Comparison of ENCODE assay signal across 8 cellular contexts in genomic region chr5:179820483-179821297, GRCh38. TPM values are rescaled to one million over a fixed set of nuclear protein-coding genes. Genes with fewer than 3 reads are reported as not detected.
A peak's percentile ranks its signal among the peaks of the same experiment; 100 is the strongest.
DNase-seq lines count a peak whose midpoint lies in the region; ATAC-seq and TF ChIP-seq lines count a peak whose summit lies in the region.

SQSTM1 (plus strand) TSS chr5:179820905; CDS start chr5:179820937, 32 bp downstream.

- H3K18ac ChIP-seq in IMR-90 (ENCODE audit: low read depth, low read length) = peak within 1 kb of the TSS; percentile 86

- CTCF ChIA-PET in IMR-90 (lab: Yijun Ruan, JAX) = no interaction called here

- H3K4me3 ChIP-seq in DOHH2 (ENCODE audit: low read length) (peak within 1 kb of the TSS; percentile 75), IMR-90 (ENCODE audit: insufficient read depth, low read depth, low read length) (peak within 1 kb of the TSS; percentile 87), neutrophil (ENCODE audit: low read depth in 1 of 2, low read length in 1 of 2) (peak within 1 kb of the TSS; percentile 93 to 97)

- peak within 1 kb of the TSS; percentile 98 for H2BK120ac ChIP-seq in IMR-90 (ENCODE audit: low read depth, low read length)

- no peaks in the 10 kb centered on the region for H3K9me2 ChIP-seq in DOHH2 (replicated peaks; ENCODE audit: control insufficient read depth, low read length)

- peak within 1 kb of the TSS; percentile 98 for H2AK5ac ChIP-seq in IMR-90 (ENCODE audit: low read depth, low read length)

- in situ Hi-C loops in IMR-90 (cut with MboI; ENCODE audit: low sequenced_read_pairs) = no loop called here

- H2BK15ac ChIP-seq in IMR-90 (ENCODE audit: low read depth, low read length) = peak within 1 kb of the TSS; percentile 27; the same call in 2 of the 3 replicates

- H3K36me3 ChIP-seq in DOHH2 (ENCODE audit: control insufficient read depth, low read length) (peaks cover 35% of the 10 kb centered on the region), IMR-90 (ENCODE audit: control insufficient read depth, insufficient read depth, low read length) (peaks cover 35% of the 10 kb centered on the region), neutrophil (peaks cover 34% of the 10 kb centered on the region)

- peaks cover 17 to 60% of the 10 kb centered on the region in 2 experiments for H3K79me1 ChIP-seq in IMR-90 (ENCODE audit: low read depth in 1 of 2, low read length in 2 of 2)

- H2BK20ac ChIP-seq in IMR-90 (ENCODE audit: low read depth, low read length) = peak within 1 kb of the TSS; percentile 94

- peak within 1 kb of the TSS; percentile 93 for H4K91ac ChIP-seq in IMR-90 (ENCODE audit: insufficient read depth, low read depth, low read length)

- peak; percentile 43 for ATAC-seq in GM21515 (IDR thresholded peaks at IDR 0.05; ENCODE audit: unreplicated experiment)
- ATAC-seq in IMR-90 (ENCODE audit: low read depth) = peak; percentile 72

- H3K4me2 ChIP-seq in DOHH2 (ENCODE audit: low read length) = peak within 1 kb of the TSS; percentile 98
- peak within 1 kb of the TSS; percentile 89 for H3K4me2 ChIP-seq in IMR-90 (ENCODE audit: low read depth, low read length)

- peak within 1 kb of the TSS; percentile 89 for H2AFZ ChIP-seq in IMR-90 (replicated peaks; ENCODE audit: low read length, poor library complexity)

- peaks cover 27% of the 10 kb centered on the region for H3K79me2 ChIP-seq in DOHH2 (ENCODE audit: control insufficient read depth, low read length)

- H3K4me1 ChIP-seq in DOHH2 (ENCODE audit: control insufficient read depth, low read length) = peaks cover 37% of the 10 kb centered on the region
- peaks cover 39% of the 10 kb centered on the region for H3K4me1 ChIP-seq in IMR-90 (ENCODE audit: control insufficient read depth, insufficient read depth, low read length)
- peaks cover 50 to 58% of the 10 kb centered on the region in 2 experiments for H3K4me1 ChIP-seq in neutrophil (ENCODE audit: control insufficient read depth in 1 of 2, insufficient read depth in 1 of 2, low read depth in 1 of 2, low read length in 1 of 2)

- TF ChIP-seq CTCF in DOHH2 (IDR thresholded peaks at IDR 0.05; ENCODE audit: low read depth, low read length, poor library complexity, severe bottlenecking) (no peak), IMR-90 (conservative IDR thresholded peaks at IDR 0.05; ENCODE audit: low read depth, low read length) (no peak), neutrophil (IDR thresholded peaks at IDR 0.05) (peak; percentile 34)

- BruUV-seq in IMR-90 (replicated peaks; lab: Mats Ljungman, UMichigan) = no TSS peak

- H3K9ac ChIP-seq in IMR-90 (ENCODE audit: low read depth, low read length) = peak within 1 kb of the TSS; percentile 79

- intact Hi-C loops in IMR-90 (cut with micrococcal nuclease) = loop anchor here (5.0 kb wide), 1 partner anchor 198 kb away; the partner anchor contains the start of gene HNRNPH1

- H4K20me1 ChIP-seq in DOHH2 (ENCODE audit: control insufficient read depth, insufficient read depth, low read depth, low read length) (peaks cover 12% of the 10 kb centered on the region; the same call in 1 of the 2 replicates), IMR-90 (ENCODE audit: insufficient read depth, low read length) (peaks cover 50% of the 10 kb centered on the region)

- peak within 1 kb of the TSS; percentile 84 for H4K5ac ChIP-seq in IMR-90 (ENCODE audit: low read depth, low read length)

- H3K14ac ChIP-seq in IMR-90 (replicated peaks; ENCODE audit: low read depth, low read length) = peak within 1 kb of the TSS; percentile 94

- no peak for TF ChIP-seq RAD21 in IMR-90 (IDR thresholded peaks at IDR 0.05; ENCODE audit: low read length)

- peaks cover 35% of the 10 kb centered on the region for H3K9me1 ChIP-seq in IMR-90 (ENCODE audit: insufficient read depth, low read length)

- DNase-seq in IMR-90 (peak; percentile 74), SK-N-DZ (ENCODE audit: low spot score) (peak; percentile 78), germinal center (ENCODE audit: low spot score) (peak; percentile 92), superior temporal gyrus (ENCODE audit: extremely low spot score) (peak; percentile 91)
- peak; percentile 80 for DNase-seq in activated naive CD4-positive, alpha-beta T cell treated with anti-CD3 and anti-CD28 coated beads, Interleukin-2, amount 50 U/mL, for 16 hours

- peak within 1 kb of the TSS; percentile 98 for H3K4ac ChIP-seq in IMR-90 (ENCODE audit: low read depth, low read length)

- H3K56ac ChIP-seq in IMR-90 (ENCODE audit: extremely low read depth, insufficient read depth, low read length) = peak within 1 kb of the TSS; percentile 80

- H2AK9ac ChIP-seq in IMR-90 (replicated peaks; ENCODE audit: low read depth, low read length, poor library complexity) = peak within 1 kb of the TSS; percentile 99

- H3K27ac ChIP-seq in DOHH2 (ENCODE audit: low read depth, low read length) (peak within 1 kb of the TSS; percentile 64), IMR-90 (ENCODE audit: insufficient read depth, low read length) (peak within 1 kb of the TSS; percentile 99), neutrophil (peak within 1 kb of the TSS; percentile 100)

- H3K23ac ChIP-seq in IMR-90 (ENCODE audit: low read depth, low read length) = peak within 1 kb of the TSS; percentile 92

- dilution Hi-C loops in IMR-90 (cut with HindIII; ENCODE audit: low sequenced_read_pairs, unreplicated experiment) = no loop called here

- H2BK5ac ChIP-seq in IMR-90 (ENCODE audit: low read depth, low read length, poor library complexity, severe bottlenecking) = peak within 1 kb of the TSS; percentile 94

- no peaks in the 10 kb centered on the region for H3K9me3 ChIP-seq in DOHH2 (ENCODE audit: control insufficient read depth, insufficient read depth, low read length)
- no peaks in the 10 kb centered on the region for H3K9me3 ChIP-seq in IMR-90 (ENCODE audit: control insufficient read depth, insufficient read depth, low read length)
- no peaks in the 10 kb centered on the region for H3K9me3 ChIP-seq in neutrophil

- H3K27me3 ChIP-seq in DOHH2 (ENCODE audit: control insufficient read depth, low read length) (no peaks in the 10 kb centered on the region), IMR-90 (ENCODE audit: control insufficient read depth, insufficient read depth, low read length) (no peaks in the 10 kb centered on the region), neutrophil (peaks cover 16% of the 10 kb centered on the region)

- peaks cover 8% of the 10 kb centered on the region; the same call in 1 of the 2 replicates for H3F3A ChIP-seq in DOHH2 (ENCODE audit: control insufficient read depth, insufficient read depth)

- POLR2A ChIA-PET in IMR-90 (lab: Charles Lee; ENCODE audit: unreplicated experiment) = interaction anchor here (0.6 to 1.0 kb wide), 2 partner anchors 65 to 79 kb away, joined by 4 read pairs; no protein-coding TSS in a partner anchor

- WGBS in IMR-90 (ENCODE audit: extremely low coverage in 2 of 2, insufficient read length in 1 of 2), 2 experiments = 1% methylated on average over 14 of the region's 81 CpGs; no CpG with 5 or more reads in 1 of the 2 experiments

- peak; percentile 99 for TF ChIP-seq POLR2A in IMR-90 (IDR thresholded peaks at IDR 0.05; ENCODE audit: low read depth, low read length)

- H4K8ac ChIP-seq in IMR-90 (ENCODE audit: low read depth in 2 of 2, low read length in 2 of 2) = peak within 1 kb of the TSS; percentile 82 to 89

TF ChIP-seq in IMR-90, 13 proteins besides CTCF, POLR2A, EP300 and RAD21:
- TF ChIP-seq CHD1 (IDR thresholded peaks at IDR 0.05; ENCODE audit: low read depth, low read length) = peak; percentile 20; the same call in 1 of the 2 replicates
- TF ChIP-seq RFX5 (IDR thresholded peaks at IDR 0.05; ENCODE audit: low read depth, low read length) = no peak
- peak; percentile 74 for TF ChIP-seq MAFK (IDR thresholded peaks at IDR 0.05; ENCODE audit: low read depth, low read length)
- TF ChIP-seq NFE2L2 (IDR thresholded peaks at IDR 0.05; ENCODE audit: low read depth, low read length) = peak; percentile 97
- peak; percentile 82 for TF ChIP-seq MAZ (IDR thresholded peaks at IDR 0.05; ENCODE audit: borderline replicate concordance, low read depth, low read length)

RNA-seq across cellular contexts. Expression of gene SQSTM1, which starts in this region (rescaled TPM):
- 168 and 184 TPM in 2 replicates for total RNA-seq in IMR-90 (2012; rRNA removed)
- polyA plus RNA-seq in IMR-90 (2012; rRNA removed) = 152 and 201 TPM in 2 replicates
- polyA plus RNA-seq in IMR-90 (2012; cell fraction: cytosol; rRNA removed) = 153 and 219 TPM in 2 replicates
- 377 and 407 TPM in 2 replicates for polyA plus RNA-seq in IMR-90 (2012; cell fraction: nucleus; rRNA removed; ENCODE audit: low replicate concordance)
- 48.1 and 55.0 TPM in 2 replicates for polyA plus RNA-seq in SK-N-DZ (2014; cell fraction: cytosol; rRNA removed)
- 63.1 and 73.0 TPM in 2 replicates for polyA plus RNA-seq in SK-N-DZ (2014; cell fraction: nucleus; rRNA removed)

Comparison
In these comparisons a context has a peak if more than half of its experiments do, and no peak if none do; other contexts are left out.
1. Peak in every context shown above with its lines: DNase-seq, ATAC-seq, H3K4me3 ChIP-seq and H3K27ac ChIP-seq.